In the genomic region with DNA sequence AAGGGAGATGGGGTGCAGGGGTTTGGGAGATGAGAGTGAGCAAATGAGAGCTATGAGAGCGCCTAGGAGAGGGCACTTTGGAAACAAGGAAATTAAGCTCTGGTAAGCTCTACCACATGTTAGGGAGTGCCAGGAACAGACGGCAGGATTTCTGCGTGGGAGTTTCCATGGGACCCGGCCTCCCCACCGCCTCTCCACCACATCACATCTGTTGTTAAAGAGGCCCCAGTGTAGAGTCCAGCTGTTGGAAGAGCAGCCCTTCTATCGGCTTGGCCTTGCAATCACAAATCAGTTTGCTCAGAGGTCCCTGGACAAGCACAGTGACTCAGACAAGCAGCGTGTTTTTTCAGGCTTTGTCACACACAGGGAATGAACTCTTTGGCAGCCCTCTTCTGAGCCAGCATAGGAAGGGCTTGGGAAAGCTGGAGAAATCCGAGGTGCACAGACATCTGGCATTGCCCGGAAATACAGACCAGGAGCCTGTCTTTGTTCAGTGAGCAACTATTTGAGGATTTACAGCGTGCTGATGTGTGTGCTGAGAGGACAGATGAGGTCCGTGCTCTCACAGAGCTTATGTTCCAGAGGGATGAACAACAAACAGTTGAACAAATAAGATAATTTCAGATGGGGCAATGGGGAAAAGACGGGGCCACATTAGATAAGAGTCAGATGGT, we compare ENCODE assay signal across 9 cellular contexts.
DNase-seq lines count a peak whose midpoint lies in the region; ATAC-seq and TF ChIP-seq lines count a peak whose summit lies in the region.
"Had no signal": no experiment of that assay in that cellular context is flagged by ENCODE, and none has a peak within 500 bp of the region (broad histone marks: within the 10 kb centered on the region; RNA-seq: fewer than 3 reads in every experiment).

No MANE protein-coding gene starts in this region.

- peak overlapping the region; percentile 52 for H3K9ac ChIP-seq in skeletal muscle satellite cell (ENCODE audit: low read depth, low read length)

- H3K4me1 ChIP-seq in adrenal gland (replicated peaks in 1 of 2), result peaks cover 10 to 22% of the 10 kb centered on the region in 2 donors
- H3K4me1 ChIP-seq in right atrium auricular region, result peaks cover 0 to 33% of the 10 kb centered on the region in 2 donors
- peaks cover 35% of the 10 kb centered on the region for H3K4me1 ChIP-seq in skeletal muscle satellite cell (ENCODE audit: control insufficient read depth, insufficient read depth, low read length)

- no peak for TF ChIP-seq POLR2A in adrenal gland (IDR thresholded peaks at IDR 0.05)

- intact Hi-C loops in adrenal gland (cut with DNase I), result no loop called here

- in situ Hi-C loops in ACHN (cut with HindIII; ENCODE audit: low pct_ligation_motif_present, low pct_unique_long_range_greater_than_20kb, low sequenced_read_pairs), result no loop called here

- DNase-seq in GM04504 (ENCODE audit: low read depth) (peak; percentile 100), adrenal gland (peak; percentile 63 to 88 (median 81)), right atrium auricular region (ENCODE audit: low spot score) (peak; percentile 85), ACHN (no peak), AML-193 (lab: John Stamatoyannopoulos, UW) (no peak), GF-D8 (lab: John Stamatoyannopoulos, UW) (no peak)
- DNase-seq: effector memory CD4-positive, alpha-beta T cell had no signal

- H3K27me3 ChIP-seq in adrenal gland (no peaks in the 10 kb centered on the region), right atrium auricular region (no peaks in the 10 kb centered on the region), skeletal muscle satellite cell (ENCODE audit: control insufficient read depth, insufficient read depth, low read length) (no peaks in the 10 kb centered on the region)

- H3K9me3 ChIP-seq in adrenal gland (replicated peaks in 1 of 3), result no peaks in the 10 kb centered on the region
- H3K9me3 ChIP-seq in right atrium auricular region, result no peaks in the 10 kb centered on the region
- H3K9me3 ChIP-seq in skeletal muscle satellite cell (replicated peaks; ENCODE audit: low read length), result no peaks in the 10 kb centered on the region

- ATAC-seq in GM21723 (IDR thresholded peaks at IDR 0.05; ENCODE audit: unreplicated experiment), result no peak

- H3K4me2 ChIP-seq in skeletal muscle satellite cell (ENCODE audit: low read length), result peak overlapping the region; percentile 30

- H3K36me3 ChIP-seq in adrenal gland (replicated peaks in 1 of 2) (no peaks in the 10 kb centered on the region), right atrium auricular region (no peaks in the 10 kb centered on the region), skeletal muscle satellite cell (ENCODE audit: insufficient read depth, low read length) (no peaks in the 10 kb centered on the region)

- H3K4me3 ChIP-seq in adrenal gland, result no peak overlapping the region
- no peak overlapping the region for H3K4me3 ChIP-seq in right atrium auricular region
- no peak overlapping the region for H3K4me3 ChIP-seq in skeletal muscle satellite cell (ENCODE audit: low read length)

- TF ChIP-seq CTCF in adrenal gland (IDR thresholded peaks at IDR 0.05), result no peak
- TF ChIP-seq CTCF in right atrium auricular region (IDR thresholded peaks at IDR 0.05), result no peak

- WGBS in adrenal gland, 4 donors, result 33 to 55% (median 41%) methylated on average over 12 of the region's 12 CpGs

- H3K27ac ChIP-seq in adrenal gland, result peak overlapping the region in 2 of 5 donors; percentile 38 to 65
- H3K27ac ChIP-seq in right atrium auricular region, result peak overlapping the region in 1 of 2 donors; percentile 28

Comparison
In these comparisons a context has a peak if more than half of its experiments do, and no peak if none do; other contexts are left out.
1. DNase-seq: peak in GM04504 (single experiment), adrenal gland (7 of 7) and right atrium auricular region (single experiment); none in ACHN (single experiment), AML-193 (0 of 2) and GF-D8 (single experiment).